ENCODE assay signal across 14 cellular contexts in genomic region chr13:41827507-41828213, GRCh38.
DNase-seq lines count a peak whose midpoint lies in the region; ATAC-seq, FAIRE-seq and TF ChIP-seq lines count a peak whose summit lies in the region.
"Had no signal": no experiment of that assay in that cellular context is flagged by ENCODE, and none has a peak within 500 bp of the region (broad histone marks: within the 10 kb centered on the region; RNA-seq: fewer than 3 reads in every experiment).

No MANE protein-coding gene starts in this region.

- H3K27me3 ChIP-seq in foreskin keratinocyte: no peaks in the 10 kb centered on the region
- H3K27me3 ChIP-seq: esophagus squamous epithelium, SJCRH30 had no signal

- DNase-seq in GM19239 (ENCODE audit: insufficient read length, low spot score) (no peak), foreskin keratinocyte (peak; percentile 54 to 61), skeletal muscle cell (ENCODE audit: low read depth) (peak; percentile 84), NCI-H1092 treated with DMSO at 0.1 percent for 48 hours (lab: John Stamatoyannopoulos, UW) (no peak), NCI-H524 (lab: John Stamatoyannopoulos, UW) (no peak), mesenteric fat pad (ENCODE audit: low spot score) (no peak)
- DNase-seq: activated CD8-positive, alpha-beta memory T cell treated with anti-CD3 and anti-CD28 coated beads, Interleukin-2, amount 50 U/mL, for 4 hours; esophagus squamous epithelium; SJCRH30 had no signal

- ATAC-seq in SK-N-SH treated with all-trans-retinoic acid at 6 μM for 48 hours: peak; percentile 91
- ATAC-seq in foreskin keratinocyte: no peak
- no peak for ATAC-seq in HG02885 (IDR thresholded peaks at IDR 0.05; ENCODE audit: poor library complexity, unreplicated experiment)
- ATAC-seq: stimulated activated effector memory CD8-positive, alpha-beta T cell treated with anti-CD3 and anti-CD28 coated beads, Interleukin-12 subunit alpha, Interleukin-12 subunit beta, amount 100 ng/mL, for 72 hours had no signal

- peaks cover 12% of the 10 kb centered on the region for H3K4me1 ChIP-seq in foreskin keratinocyte
- H3K4me1 ChIP-seq: SJCRH30 had no signal

- no peak overlapping the region for H3K4me3 ChIP-seq in skeletal muscle cell (ENCODE audit: low read depth, low read length)
- H3K4me3 ChIP-seq: esophagus squamous epithelium, SJCRH30 had no signal

- TF ChIP-seq CTCF in foreskin keratinocyte (conservative IDR thresholded peaks at IDR 0.05): no peak

- H3K27ac ChIP-seq in foreskin keratinocyte: no peak overlapping the region
- H3K27ac ChIP-seq: KMS-11, SJCRH30 had no signal

- peak; percentile 23 for FAIRE-seq in GM19239 (lab: Jason Lieb, UNC)
- FAIRE-seq: H1 had no signal

TF ChIP-seq in SK-N-SH treated with all-trans-retinoic acid at 6 μM for 48 hours, 23 proteins besides CTCF, POLR2A, EP300 and RAD21:
- TF ChIP-seq ISL1 (CRISPR knock-in tag; IDR thresholded peaks at IDR 0.05) (peak; percentile 84), TSHZ2 (CRISPR knock-in tag; IDR thresholded peaks at IDR 0.05) (no peak)
TF ChIP-seq in SK-N-SH treated with all-trans-retinoic acid at 6 μM for 48 hours: peak in this region for 1.

Comparison
In these comparisons a context has a peak if more than half of its experiments do, and no peak if none do; other contexts are left out.
1. DNase-seq: peak in foreskin keratinocyte (2 of 2) and skeletal muscle cell (single experiment); none in GM19239 (single experiment), NCI-H1092 treated with DMSO at 0.1 percent for 48 hours (single experiment), NCI-H524 (0 of 2) and mesenteric fat pad (single experiment).